16 cellular contexts compared by ENCODE assay signal in genomic region chr2:70532244-70532935, GRCh38.
"Had no signal": no experiment of that assay in that cellular context is flagged by ENCODE, and none has a peak within 500 bp of the region (broad histone marks: within the 10 kb centered on the region; RNA-seq: fewer than 3 reads in every experiment).

No MANE protein-coding gene starts in this region.

- H3K27me3 Mint-ChIP-seq: activated CD4-positive, alpha-beta T cell treated with anti-CD3 and anti-CD28 coated beads, Interleukin-2, amount 10 ng/mL, durations not matched to agents 7 days and 5 days had no signal

- H2AFZ ChIP-seq: hepatocyte had no signal

- H3K27ac ChIP-seq: body of pancreas, hepatocyte, tibial artery had no signal

- H3K9me3 ChIP-seq: body of pancreas had no signal

- H3K36me3 ChIP-seq: tibial artery had no signal

- H3K27ac Mint-ChIP-seq: activated CD4-positive, alpha-beta T cell treated with anti-CD3 and anti-CD28 coated beads, Interleukin-2, amount 10 ng/mL, durations not matched to agents 7 days and 5 days; activated T-cell treated with anti-CD3 and anti-CD28 coated beads, Interleukin-2, amount 50 U/mL, for 72 hours; naive thymus-derived CD4-positive, alpha-beta T cell had no signal

- H3K79me2 ChIP-seq: hepatocyte had no signal

- H3K4me3 Mint-ChIP-seq: activated CD4-positive, alpha-beta T cell treated with anti-CD3 and anti-CD28 coated beads, Interleukin-2, amount 10 ng/mL, durations not matched to agents 7 days and 5 days; naive thymus-derived CD4-positive, alpha-beta T cell had no signal

- H3K4me1 ChIP-seq: tibial artery had no signal

- H3K27me3 ChIP-seq: body of pancreas, hepatocyte had no signal

- H3K4me3 ChIP-seq: body of pancreas, hepatocyte, tibial artery had no signal

- ATAC-seq: activated naive CD4-positive, alpha-beta T cell treated with anti-CD3 and anti-CD28 coated beads, Interleukin-2, amount 50 U/mL, for 72 hours; activated T-cell treated with anti-CD3 and anti-CD28 coated beads, Interleukin-2, amount 50 U/mL, for 72 hours; body of pancreas; left lobe of liver; naive thymus-derived CD4-positive, alpha-beta T cell had no signal

- H3K4me2 ChIP-seq: hepatocyte had no signal

- DNase-seq: activated CD4-positive, alpha-beta T cell treated with anti-CD3 and anti-CD28 coated beads, Interleukin-2, amount 10 ng/mL, durations not matched to agents 7 days and 5 days; activated CD8-positive, alpha-beta memory T cell treated with anti-CD3 and anti-CD28 coated beads, Interleukin-2, amount 50 U/mL, for 48 hours; activated gamma-delta T cell; activated T-cell treated with anti-CD3 and anti-CD28 coated beads, Interleukin-2, amount 50 U/mL, for 72 hours; amniotic stem cell; body of pancreas; effector memory CD4-positive, alpha-beta T cell; islet precursor cell; naive thymus-derived CD4-positive, alpha-beta T cell; stimulated activated CD4-positive, alpha-beta T cell treated with anti-CD3 and anti-CD28 coated beads, Interleukin-4, amount 100 ng/mL, for 1 hour; stimulated activated naive CD4-positive, alpha-beta T cell; T-helper 2 cell; tibial artery had no signal
